In the genomic region with DNA sequence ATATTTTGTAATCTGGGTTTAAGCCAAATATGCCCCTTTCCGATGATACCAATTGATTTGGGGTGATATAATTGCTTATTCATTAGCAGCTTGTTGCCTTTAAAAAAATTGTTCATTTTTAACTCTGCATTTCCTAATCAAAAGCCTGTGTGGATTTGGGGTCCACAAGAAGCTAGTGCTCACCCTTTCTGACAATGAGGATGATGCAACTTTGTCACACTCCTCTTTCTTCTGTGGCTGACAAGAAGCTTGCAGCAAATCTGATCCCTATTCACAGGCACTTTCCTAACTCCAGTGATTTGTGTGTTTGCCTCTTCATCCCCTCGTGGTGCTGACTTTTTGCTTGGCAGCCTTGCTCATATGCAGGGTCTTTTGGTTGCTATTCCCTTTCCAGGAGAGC, we compare ENCODE assay signal across 12 cellular contexts.
DNase-seq lines count a peak whose midpoint lies in the region; ATAC-seq, FAIRE-seq and TF ChIP-seq lines count a peak whose summit lies in the region.
"Had no signal": no experiment of that assay in that cellular context is flagged by ENCODE, and none has a peak within 500 bp of the region (broad histone marks: within the 10 kb centered on the region; RNA-seq: fewer than 3 reads in every experiment).

No MANE protein-coding gene starts in this region.

- no peak for FAIRE-seq in K562 (lab: Jason Lieb, UNC)
- FAIRE-seq: A549 had no signal

- no peaks in the 10 kb centered on the region for H3K4me1 ChIP-seq in IMR-90 (ENCODE audit: control insufficient read depth, insufficient read depth, low read length)
- no peaks in the 10 kb centered on the region for H3K4me1 ChIP-seq in K562 (replicated peaks in 1 of 2; ENCODE audit: control insufficient read depth in 2 of 2, insufficient read depth in 2 of 2, low read length in 2 of 2)
- no peaks in the 10 kb centered on the region for H3K4me1 ChIP-seq in mesendoderm (ENCODE audit: control insufficient read depth, low read depth, low read length)
- H3K4me1 ChIP-seq in upper lobe of right lung, result no peaks in the 10 kb centered on the region
- H3K4me1 ChIP-seq: A549, BE2C had no signal

- 0 out of 4 replicates have a peak overlapping the region, but pooled peaks of 1 of the 2 experiments have one; percentile 15 for H4K8ac ChIP-seq in IMR-90 (ENCODE audit: low read depth in 2 of 2, low read length in 2 of 2)
- H4K8ac ChIP-seq in mesendoderm (ENCODE audit: low read depth, low read length), result no peak overlapping the region

- TF ChIP-seq EP300 in K562 (IDR thresholded peaks at IDR 0.05; ENCODE audit: low read length), result no peak

- H4K91ac ChIP-seq in IMR-90 (ENCODE audit: insufficient read depth, low read depth, low read length), result peak overlapping the region; percentile 4; the same call in 1 of the 2 replicates

- H3K23ac ChIP-seq in IMR-90 (ENCODE audit: low read depth, low read length) (no peak overlapping the region), mesendoderm (ENCODE audit: low read length) (no peak overlapping the region)

- TF ChIP-seq RAD21 in IMR-90 (IDR thresholded peaks at IDR 0.05; ENCODE audit: low read length), result no peak
- TF ChIP-seq RAD21 in K562 (CRISPR knock-in tag; conservative IDR thresholded peaks at IDR 0.05 in 1 of 2, IDR thresholded peaks at IDR 0.05 in 1 of 2), result no peak

- H3K14ac ChIP-seq in IMR-90 (replicated peaks; ENCODE audit: low read depth, low read length), result peak overlapping the region; percentile 76

- CTCF ChIA-PET in IMR-90 (lab: Yijun Ruan, JAX) (no interaction called here), K562 (lab: Yijun Ruan, JAX; ENCODE audit: low intra/inter-chr PET ratio) (no interaction called here)

- H3K36me3 ChIP-seq in IMR-90 (ENCODE audit: control insufficient read depth, insufficient read depth, low read length), result no peaks in the 10 kb centered on the region
- no peaks in the 10 kb centered on the region for H3K36me3 ChIP-seq in K562 (ENCODE audit: control insufficient read depth, insufficient read depth, low read length)
- H3K36me3 ChIP-seq in mesendoderm (ENCODE audit: control insufficient read depth, insufficient read depth, low read length), result no peaks in the 10 kb centered on the region
- no peaks in the 10 kb centered on the region for H3K36me3 ChIP-seq in upper lobe of right lung
- H3K36me3 ChIP-seq: BE2C had no signal

- H3K79me2 ChIP-seq in K562 (ENCODE audit: control insufficient read depth, insufficient read depth, low read length) (no peaks in the 10 kb centered on the region), mesendoderm (ENCODE audit: control insufficient read depth, insufficient read depth, low read length) (no peaks in the 10 kb centered on the region)

- H3K79me1 ChIP-seq in IMR-90 (ENCODE audit: low read depth in 1 of 2, low read length in 2 of 2) (no peaks in the 10 kb centered on the region), mesendoderm (ENCODE audit: low read length) (no peaks in the 10 kb centered on the region)

- H3K9ac ChIP-seq in IMR-90 (ENCODE audit: low read depth, low read length) (no peak overlapping the region), K562 (ENCODE audit: insufficient read depth in 1 of 2, low read depth in 2 of 2, low read length in 2 of 2) (no peak overlapping the region), mesendoderm (ENCODE audit: low read length) (no peak overlapping the region)

- intact Hi-C loops in IMR-90 (cut with micrococcal nuclease), result no loop called here
- intact Hi-C loops in K562 (cut with micrococcal nuclease), result no loop called here
- intact Hi-C loops in upper lobe of right lung (cut with DNase I), result no loop called here

- H2AK9ac ChIP-seq in IMR-90 (replicated peaks; ENCODE audit: low read depth, low read length, poor library complexity), result peak overlapping the region; percentile 60

- no peaks in the 10 kb centered on the region for H3K9me3 ChIP-seq in IMR-90 (ENCODE audit: control insufficient read depth, insufficient read depth, low read length)
- H3K9me3 ChIP-seq in K562 (replicated peaks; ENCODE audit: control insufficient read depth, insufficient read depth, low read depth, low read length), result no peaks in the 10 kb centered on the region
- H3K9me3 ChIP-seq in upper lobe of right lung, result no peaks in the 10 kb centered on the region
- H3K9me3 ChIP-seq: A549, BE2C had no signal

- H3K9me1 ChIP-seq in IMR-90 (ENCODE audit: insufficient read depth, low read length), result 0 out of 2 replicates have a peak, but pooled peaks cover 3% of the 10 kb centered on the region
- no peaks in the 10 kb centered on the region for H3K9me1 ChIP-seq in K562 (ENCODE audit: control insufficient read depth, insufficient read depth, low read length)

- no peak overlapping the region for H3K4me2 ChIP-seq in IMR-90 (ENCODE audit: low read depth, low read length)
- H3K4me2 ChIP-seq in K562 (ENCODE audit: insufficient read depth, low read length), result no peak overlapping the region
- no peak overlapping the region for H3K4me2 ChIP-seq in mesendoderm (ENCODE audit: low read length)
- H3K4me2 ChIP-seq: A549 had no signal

- no peak for DNase-seq in IMR-90
- no peak for DNase-seq in K562 (ENCODE audit: extremely low read depth in 1 of 4, low spot score in 3 of 4)
- DNase-seq in mesendoderm, result peak; percentile 49
- no peak for DNase-seq in upper lobe of right lung
- DNase-seq in T-helper 9 cell, result no peak
- DNase-seq in D341Med (ENCODE audit: low spot score), result no peak
- DNase-seq in NCI-H1048 (lab: John Stamatoyannopoulos, UW), result no peak
- DNase-seq: BE2C; CD4-positive, alpha-beta memory T cell; H7 had no signal

- TF ChIP-seq POLR2A in IMR-90 (IDR thresholded peaks at IDR 0.05; ENCODE audit: low read depth, low read length), result no peak
- TF ChIP-seq POLR2A in K562 (conservative IDR thresholded peaks at IDR 0.05), result no peak

- no peaks in the 10 kb centered on the region for H4K20me1 ChIP-seq in IMR-90 (ENCODE audit: insufficient read depth, low read length)
- H4K20me1 ChIP-seq in K562 (replicated peaks; ENCODE audit: control insufficient read depth, insufficient read depth, low read length), result no peaks in the 10 kb centered on the region

- H2AK5ac ChIP-seq in IMR-90 (ENCODE audit: low read depth, low read length) (peak overlapping the region; percentile 15; the same call in 1 of the 2 replicates), mesendoderm (ENCODE audit: low read length) (no peak overlapping the region)

- H3K56ac ChIP-seq in IMR-90 (ENCODE audit: extremely low read depth, insufficient read depth, low read length) (no peak overlapping the region), mesendoderm (ENCODE audit: low read length) (peak overlapping the region; percentile 35)

- POLR2A ChIA-PET in IMR-90 (lab: Charles Lee; ENCODE audit: unreplicated experiment), result interaction anchor here (0.6 kb wide), 1 partner anchor 43 kb away, joined by 3 read pairs; no protein-coding TSS in a partner anchor
- POLR2A ChIA-PET in K562 (lab: Yijun Ruan, JAX), result no interaction called here

- H4K5ac ChIP-seq in IMR-90 (ENCODE audit: low read depth, low read length) (no peak overlapping the region), mesendoderm (ENCODE audit: low read length) (no peak overlapping the region)

- peak overlapping the region; percentile 25; the same call in 1 of the 2 replicates for H2BK20ac ChIP-seq in IMR-90 (ENCODE audit: low read depth, low read length)

- H3K4ac ChIP-seq in IMR-90 (ENCODE audit: low read depth, low read length), result peak overlapping the region; percentile 56; the same call in 1 of the 2 replicates
- no peak overlapping the region for H3K4ac ChIP-seq in mesendoderm (ENCODE audit: low read depth, low read length)

- H2BK120ac ChIP-seq in IMR-90 (ENCODE audit: low read depth, low read length) (peak overlapping the region; percentile 29; the same call in 1 of the 2 replicates), mesendoderm (ENCODE audit: low read depth, low read length) (peak overlapping the region; percentile 5)

- H2BK15ac ChIP-seq in IMR-90 (ENCODE audit: low read depth, low read length), result peak overlapping the region; percentile 41; the same call in 1 of the 3 replicates
- H2BK15ac ChIP-seq in mesendoderm (replicated peaks; ENCODE audit: low read depth), result peak overlapping the region; percentile 61

- no peak overlapping the region for H2BK5ac ChIP-seq in IMR-90 (ENCODE audit: low read depth, low read length, poor library complexity, severe bottlenecking)
- no peak overlapping the region for H2BK5ac ChIP-seq in mesendoderm (ENCODE audit: low read length)

- 14% methylated on average over 1 of the region's 2 CpGs; no CpG with 5 or more reads in 1 of the 2 experiments for WGBS in IMR-90 (ENCODE audit: extremely low coverage in 2 of 2, insufficient read length in 1 of 2), 2 experiments
- 0% methylated on average over 2 of the region's 2 CpGs for WGBS in K562 (ENCODE audit: insufficient coverage, low coverage, missing lambda C conversion rate)
- no CpG with 5 or more reads among the region's 2 CpGs for WGBS in mesendoderm (ENCODE audit: extremely low coverage, insufficient coverage, low lambda C conversion rate)

- H3K4me3 ChIP-seq in IMR-90 (ENCODE audit: insufficient read depth, low read depth, low read length) (no peak overlapping the region), K562 (no peak overlapping the region), mesendoderm (ENCODE audit: low read length) (no peak overlapping the region), upper lobe of right lung (no peak overlapping the region)
- H3K4me3 ChIP-seq: A549 had no signal

- BruUV-seq in IMR-90 (replicated peaks; lab: Mats Ljungman, UMichigan), result no TSS peak
- BruUV-seq in K562 (replicated peaks; lab: Mats Ljungman, UMichigan), result no TSS peak

- H3K18ac ChIP-seq in IMR-90 (ENCODE audit: low read depth, low read length), result no peak overlapping the region
- H3K18ac ChIP-seq in mesendoderm (ENCODE audit: low read length), result peak overlapping the region; percentile 21

- H3K27ac ChIP-seq in IMR-90 (ENCODE audit: insufficient read depth, low read length) (no peak overlapping the region), K562 (ENCODE audit: extremely low read depth, low read depth, low read length) (no peak overlapping the region), mesendoderm (ENCODE audit: low read depth, low read length) (no peak overlapping the region), upper lobe of right lung (no peak overlapping the region)
- H3K27ac ChIP-seq: A549, C4-2B had no signal

- no peak for ATAC-seq in IMR-90 (ENCODE audit: low read depth)
- no peak for ATAC-seq in K562
- ATAC-seq in upper lobe of right lung, result no peak
- ATAC-seq: A549 had no signal

- H2AFZ ChIP-seq in IMR-90 (replicated peaks; ENCODE audit: low read length, poor library complexity), result no peak overlapping the region
- H2AFZ ChIP-seq in K562 (ENCODE audit: low read depth, low read length), result no peak overlapping the region

- H3K27me3 ChIP-seq in IMR-90 (ENCODE audit: control insufficient read depth, insufficient read depth, low read length), result no peaks in the 10 kb centered on the region
- H3K27me3 ChIP-seq in K562 (ENCODE audit: control insufficient read depth in 2 of 2, insufficient read depth in 2 of 2, low read length in 2 of 2), result no peaks in the 10 kb centered on the region
- H3K27me3 ChIP-seq in mesendoderm (ENCODE audit: insufficient read depth, low read length, poor library complexity), result no peaks in the 10 kb centered on the region
- no peaks in the 10 kb centered on the region for H3K27me3 ChIP-seq in upper lobe of right lung
- H3K27me3 ChIP-seq: BE2C had no signal

- dilution Hi-C loops in IMR-90 (cut with HindIII; ENCODE audit: low sequenced_read_pairs, unreplicated experiment), result no loop called here

- in situ Hi-C loops in IMR-90 (cut with MboI; ENCODE audit: low sequenced_read_pairs) (no loop called here), K562 (cut with MboI) (no loop called here)

- TF ChIP-seq CTCF in IMR-90 (conservative IDR thresholded peaks at IDR 0.05; ENCODE audit: low read depth, low read length) (no peak), K562 (IDR thresholded peaks at IDR 0.05 in 2 of 3, conservative IDR thresholded peaks at IDR 0.05 in 1 of 3; ENCODE audit: insufficient read depth in 2 of 3, low read depth in 1 of 3, low read length in 3 of 3) (no peak), upper lobe of right lung (IDR thresholded peaks at IDR 0.05) (no peak)
